ENCODE assay signal across 8 cellular contexts in the genomic region with DNA sequence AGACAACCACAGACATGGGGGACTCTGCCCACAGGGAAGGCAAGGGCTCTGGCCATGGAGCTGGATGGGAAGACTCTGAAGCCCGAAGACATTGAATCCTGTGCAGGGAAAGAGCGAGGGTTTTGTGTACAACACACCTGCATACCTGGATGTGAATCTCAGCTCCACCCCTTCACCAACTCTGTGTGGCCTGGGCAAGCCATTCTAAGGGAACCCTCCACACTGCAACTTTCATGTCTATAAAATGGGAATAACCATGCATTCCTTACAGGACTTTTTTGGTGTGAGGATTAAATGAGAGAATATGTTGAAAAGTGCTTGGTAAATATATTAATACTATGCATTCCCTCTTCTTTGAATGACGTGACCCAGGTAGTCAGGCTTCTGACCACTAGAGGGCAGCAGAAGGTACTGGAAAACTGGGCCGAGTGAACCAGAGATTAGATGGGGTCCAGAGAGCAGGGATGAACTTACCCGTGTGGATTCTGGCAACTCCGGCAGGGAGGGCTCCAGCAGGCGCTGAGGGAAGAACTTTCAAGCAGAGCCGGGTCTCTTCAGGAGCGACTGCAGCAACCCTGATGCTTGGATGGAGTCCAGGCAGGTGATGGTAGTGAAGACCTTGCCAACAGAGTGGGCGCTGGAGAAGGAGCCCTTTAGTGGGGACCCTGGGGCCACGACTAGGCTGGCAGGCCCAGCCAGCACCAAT. TPM values are rescaled to one million over a fixed set of nuclear protein-coding genes. Genes with fewer than 3 reads are reported as not detected.
DNase-seq lines count a peak whose midpoint lies in the region; ATAC-seq and TF ChIP-seq lines count a peak whose summit lies in the region.

No MANE protein-coding gene starts in this region.

- ATAC-seq in GM19043 (IDR thresholded peaks at IDR 0.05; ENCODE audit: low read depth, unreplicated experiment): peak; percentile 44
- ATAC-seq in RWPE2 (ENCODE audit: low read depth): peak; percentile 60

- no peak overlapping the region for H2AFZ ChIP-seq in Loucy (ENCODE audit: low read length)

- no peaks in the 10 kb centered on the region for H4K20me1 ChIP-seq in Loucy (ENCODE audit: insufficient read depth, low read length, poor library complexity, severe bottlenecking)

- H3K9me3 ChIP-seq in Loucy (ENCODE audit: insufficient read depth, low read depth, low read length) (no peaks in the 10 kb centered on the region), RWPE2 (ENCODE audit: severe bottlenecking) (no peaks in the 10 kb centered on the region), tibial nerve (no peaks in the 10 kb centered on the region)

- peaks cover 41% of the 10 kb centered on the region for H3K4me1 Mint-ChIP-seq in osteocyte (ENCODE audit: unreplicated experiment)

- H3K9me2 ChIP-seq in Loucy (replicated peaks; ENCODE audit: low read depth, low read length): no peaks in the 10 kb centered on the region

- 16 to 22% methylated on average over 11 of the region's 11 CpGs for WGBS in tibial nerve, 2 donors

- TF ChIP-seq EP300 in tibial nerve (IDR thresholded peaks at IDR 0.05): peak in 1 of 2 donors; percentile 39

- TF ChIP-seq CTCF in Loucy (conservative IDR thresholded peaks at IDR 0.05; ENCODE audit: low read length) (peak; percentile 89), RWPE2 (IDR thresholded peaks at IDR 0.05; ENCODE audit: poor library complexity, severe bottlenecking) (peak; percentile 93), osteocyte (IDR thresholded peaks at IDR 0.05) (peak; percentile 91), tibial nerve (IDR thresholded peaks at IDR 0.05) (peak; percentile 77 to 90 (median 88))

- no peaks in the 10 kb centered on the region for H3F3A ChIP-seq in Loucy (ENCODE audit: low read depth)

- H3K4me1 ChIP-seq in Loucy (ENCODE audit: insufficient read depth, low read length, poor library complexity, severe bottlenecking) (no peaks in the 10 kb centered on the region), RWPE2 (ENCODE audit: insufficient read depth, poor library complexity, severe bottlenecking) (peaks cover 43% of the 10 kb centered on the region), tibial nerve (peaks cover 0 to 32% (median 7%) of the 10 kb centered on the region in 4 donors)

- H3K4me3 ChIP-seq in Loucy (ENCODE audit: low read length, poor library complexity, severe bottlenecking): no peak overlapping the region
- H3K4me3 ChIP-seq in RWPE2 (ENCODE audit: severe bottlenecking): no peak overlapping the region
- no peak overlapping the region for H3K4me3 ChIP-seq in tibial nerve

- H3K9ac ChIP-seq in Loucy (ENCODE audit: low read depth, low read length, poor library complexity, severe bottlenecking): no peak overlapping the region

- H3K27me3 ChIP-seq in Loucy (ENCODE audit: insufficient read depth, low read length, poor library complexity, severe bottlenecking): no peaks in the 10 kb centered on the region
- H3K27me3 ChIP-seq in RWPE2 (ENCODE audit: insufficient read depth, poor library complexity, severe bottlenecking): no peaks in the 10 kb centered on the region
- no peaks in the 10 kb centered on the region for H3K27me3 ChIP-seq in tibial nerve

- H3K36me3 Mint-ChIP-seq in osteocyte (ENCODE audit: unreplicated experiment): peaks cover 7% of the 10 kb centered on the region

- H3K79me2 ChIP-seq in Loucy (ENCODE audit: insufficient read depth, low read length): no peaks in the 10 kb centered on the region

- peak overlapping the region; percentile 21 for H3K27ac Mint-ChIP-seq in osteocyte (ENCODE audit: unreplicated experiment)

- H3K27me3 Mint-ChIP-seq in osteocyte (ENCODE audit: unreplicated experiment): no peaks in the 10 kb centered on the region

- H3K27ac ChIP-seq in RWPE2 (ENCODE audit: poor library complexity, severe bottlenecking): peak overlapping the region; percentile 68
- H3K27ac ChIP-seq in tibial nerve: peak overlapping the region in 3 of 4 donors; percentile 71 to 76 (median 75)

- no peak overlapping the region for H3K4me3 Mint-ChIP-seq in osteocyte (ENCODE audit: unreplicated experiment)

- TF ChIP-seq POLR2A in tibial nerve (IDR thresholded peaks at IDR 0.05): no peak

- DNase-seq in AG08395 (ENCODE audit: low spot score): peak; percentile 88
- no peak for DNase-seq in RWPE2 (ENCODE audit: low spot score)
- DNase-seq in activated naive CD4-positive, alpha-beta T cell treated with Interleukin-2 at 50 U/mL for 16 hours: peak; percentile 59
- DNase-seq in germinal center (ENCODE audit: low spot score): peak; percentile 78
- peak; percentile 92 for DNase-seq in osteocyte (ENCODE audit: extremely low spot score, unreplicated experiment)
- DNase-seq in tibial nerve (ENCODE audit: low spot score in 2 of 2): peak; percentile 72 to 96

- H3K36me3 ChIP-seq in Loucy (ENCODE audit: insufficient read depth, low read length) (peaks cover 10% of the 10 kb centered on the region; the same call in 1 of the 2 replicates), RWPE2 (ENCODE audit: low read depth) (peaks cover 18% of the 10 kb centered on the region), tibial nerve (peaks cover 0 to 59% (median 14%) of the 10 kb centered on the region in 3 donors)

- no peak overlapping the region for H3K4me2 ChIP-seq in Loucy (ENCODE audit: low read depth, low read length, poor library complexity, severe bottlenecking)

- H3K9me3 Mint-ChIP-seq in osteocyte (ENCODE audit: unreplicated experiment): no peaks in the 10 kb centered on the region

RNA-seq across cellular contexts. Expression of a gene that starts 0.9 kb away (rescaled TPM):
- total RNA-seq in osteocyte: 0.26 and 0.56 TPM in 2 replicates
- total RNA-seq in tibial nerve: 1 to 10 TPM in 1 of 4 donors, under 1 TPM in 1, not detected in 2; under 0.01 to 1.2 TPM

RNA-seq across cellular contexts. Expression of a gene that starts 27.0 kb away (rescaled TPM):
- total RNA-seq in osteocyte: 51.4 and 53.9 TPM in 2 replicates
- 100 to 1,000 TPM; 107 to 168 (median 135) TPM for total RNA-seq in tibial nerve

RNA-seq across cellular contexts. Expression of a gene that starts 54.2 kb away (rescaled TPM):
- total RNA-seq in osteocyte (48.0 and 50.8 TPM in 2 replicates), tibial nerve (10 to 100 TPM; 16.2 to 31.8 (median 21.0) TPM)
